9 cellular contexts compared by ENCODE assay signal in genomic region chr5:179870403-179870903, GRCh38. TPM values are rescaled to one million over a fixed set of nuclear protein-coding genes. Genes with fewer than 3 reads are reported as not detected.
DNase-seq lines count a peak whose midpoint lies in the region; ATAC-seq, FAIRE-seq and TF ChIP-seq lines count a peak whose summit lies in the region.
"Had no signal": no experiment of that assay in that cellular context is flagged by ENCODE, and none has a peak within 500 bp of the region (broad histone marks: within the 10 kb centered on the region; RNA-seq: fewer than 3 reads in every experiment).

No MANE protein-coding gene starts in this region.

- POLR2A ChIA-PET in Panc1 (lab: Charles Lee): no interaction called here

- ATAC-seq in Panc1 (peak; percentile 50), GM19035 (IDR thresholded peaks at IDR 0.05; ENCODE audit: unreplicated experiment) (no peak)

- H3K36me3 ChIP-seq in Panc1 (ENCODE audit: control insufficient read depth, insufficient read depth, low read length) (peaks cover 8% of the 10 kb centered on the region; the same call in 1 of the 2 replicates), small intestine (ENCODE audit: control insufficient read depth in 2 of 2, insufficient read depth in 2 of 2, low read length in 2 of 2) (peaks cover 12 to 18% of the 10 kb centered on the region in 2 donors), prostate gland (peaks cover 12 to 17% of the 10 kb centered on the region in 2 donors)

- H3K9me3 ChIP-seq in Panc1 (ENCODE audit: control insufficient read depth, insufficient read depth, low read depth, low read length) (no peaks in the 10 kb centered on the region), small intestine (ENCODE audit: control insufficient read depth, low read depth) (no peaks in the 10 kb centered on the region), prostate gland (no peaks in the 10 kb centered on the region)

- H3K4me1 ChIP-seq in Panc1 (ENCODE audit: control insufficient read depth, insufficient read depth, low read length): no peaks in the 10 kb centered on the region
- no peaks in the 10 kb centered on the region for H3K4me1 ChIP-seq in small intestine (ENCODE audit: control insufficient read depth in 2 of 2, insufficient read depth in 1 of 2, low read depth in 1 of 2, low read length in 1 of 2)
- no peaks in the 10 kb centered on the region for H3K4me1 ChIP-seq in prostate gland (replicated peaks)

- intact Hi-C loops in Panc1 (cut with micrococcal nuclease; ENCODE audit: unreplicated experiment) (no loop called here), head of caudate nucleus (cut with DNase I) (no loop called here), prostate gland (cut with DNase I) (no loop called here)

- no peak for TF ChIP-seq POLR2A in prostate gland (IDR thresholded peaks at IDR 0.05)

- WGBS in small intestine, 3 donors: 83 to 88% (median 85%) methylated on average over 14 to 17 of the region's 17 CpGs
- 80% methylated on average over 17 of the region's 17 CpGs for WGBS in prostate gland

- H3K4me3 ChIP-seq in Panc1 (ENCODE audit: low read depth in 2 of 2, low read length in 2 of 2): no peak overlapping the region
- H3K4me3 ChIP-seq in small intestine (ENCODE audit: low read depth in 1 of 2, low read length in 2 of 2): no peak overlapping the region
- no peak overlapping the region for H3K4me3 ChIP-seq in prostate gland

- FAIRE-seq in small intestine (lab: Jason Lieb, UNC): no peak

- CTCF ChIA-PET in Panc1 (lab: Charles Lee): no interaction called here

- no TSS peak for BruUV-seq in Panc1 (replicated peaks; lab: Mats Ljungman, UMichigan)

- H3K27me3 ChIP-seq in Panc1 (ENCODE audit: control insufficient read depth, insufficient read depth, low read length) (no peaks in the 10 kb centered on the region), small intestine (ENCODE audit: control insufficient read depth in 2 of 2, insufficient read depth in 2 of 2, low read length in 2 of 2) (no peaks in the 10 kb centered on the region), prostate gland (replicated peaks; ENCODE audit: insufficient read depth) (no peaks in the 10 kb centered on the region)

- in situ Hi-C loops in Panc1 (cut with HindIII; ENCODE audit: low pct_unique_long_range_greater_than_20kb, low sequenced_read_pairs): no loop called here

- H3K27ac ChIP-seq in Panc1 (ENCODE audit: low read length) (no peak overlapping the region), small intestine (ENCODE audit: low read depth in 1 of 2, low read length in 1 of 2) (no peak overlapping the region), prostate gland (no peak overlapping the region)

- DNase-seq in NCI-H1105 treated with DMSO at 0.1 percent for 48 hours (lab: John Stamatoyannopoulos, UW) (peak; percentile 22), NCI-H1105 (lab: John Stamatoyannopoulos, UW) (no peak), Panc1 (ENCODE audit: low read depth, low spot score) (no peak), head of caudate nucleus (peak in 28 of 42 donors; percentile 19 to 81 (median 53)), small intestine (peak; percentile 28), KG1 (lab: John Stamatoyannopoulos, UW) (no peak), prostate gland (ENCODE audit: low spot score) (no peak)
- DNase-seq: ACHN had no signal

- TF ChIP-seq CTCF in Panc1 (IDR thresholded peaks at IDR 0.05): no peak; the same call in 1 of the 2 replicates
- peak in 1 of 4 experiments; percentile 50 for TF ChIP-seq CTCF in prostate gland (IDR thresholded peaks at IDR 0.05)

RNA-seq across cellular contexts. Expression of gene MRNIP, which starts 11.8 kb away (rescaled TPM):
- 33.0 TPM for total RNA-seq in Panc1 (2021; ENCODE audit: unreplicated experiment)
- polyA plus RNA-seq in Panc1 (2012; ENCODE audit: insufficient read length): 21.9 TPM
- 10 to 100 TPM; 11.3 to 29.7 (median 11.7) TPM for polyA plus RNA-seq in small intestine
- total RNA-seq in prostate gland: 10 to 100 TPM; 30.0 to 55.2 TPM

RNA-seq across cellular contexts. Expression of gene TBC1D9B, which starts 37.2 kb away (rescaled TPM):
- total RNA-seq in Panc1 (2021; ENCODE audit: unreplicated experiment) (131 TPM), prostate gland (100 to 1,000 TPM in 1 of 2 donors, 10 to 100 TPM in 1; 64.1 to 163 TPM)
- polyA plus RNA-seq in Panc1 (2012; ENCODE audit: insufficient read length): 192 TPM
- polyA plus RNA-seq in small intestine: 10 to 100 TPM; 32.4 to 59.0 (median 50.5) TPM

RNA-seq across cellular contexts. Expression of gene SQSTM1, which starts 49.7 kb away (rescaled TPM):
- 985 TPM for total RNA-seq in Panc1 (2021; ENCODE audit: unreplicated experiment)
- polyA plus RNA-seq in Panc1 (2012; ENCODE audit: insufficient read length): 958 TPM
- polyA plus RNA-seq in small intestine: 100 to 1,000 TPM; 135 to 217 (median 144) TPM
- total RNA-seq in prostate gland: 100 to 1,000 TPM; 377 to 527 TPM

Comparison
In these comparisons a context has a peak if more than half of its experiments do, and no peak if none do; other contexts are left out.
1. DNase-seq: peak in NCI-H1105 treated with DMSO at 0.1 percent for 48 hours (single experiment), head of caudate nucleus (28 of 42) and small intestine (single experiment); none in NCI-H1105 (single experiment), Panc1 (single experiment), KG1 (single experiment) and prostate gland (single experiment).